13 cellular contexts compared by ENCODE assay signal in genomic region chr11:132785878-132786277, GRCh38.
A peak's percentile ranks its signal among the peaks of the same experiment; 100 is the strongest.
DNase-seq lines count a peak whose midpoint lies in the region; ATAC-seq lines count a peak whose summit lies in the region.
"Had no signal": no experiment of that assay in that cellular context is flagged by ENCODE, and none has a peak within 500 bp of the region (broad histone marks: within the 10 kb centered on the region; RNA-seq: fewer than 3 reads in every experiment).

No MANE protein-coding gene starts in this region.

- H3K4me3 ChIP-seq in H7 (ENCODE audit: insufficient read depth, low read depth, low read length), result no peak overlapping the region
- H3K4me3 ChIP-seq: BLaER1 treated with 17β-estradiol and CSF1 and Interleukin-3, amounts not matched to agents 10 nM and 100 nM had no signal

- H3K4me3 Mint-ChIP-seq in activated CD8-positive, alpha-beta T cell treated with anti-CD3 and anti-CD28 coated beads, Interleukin-2, amount 10 ng/mL, durations not matched to agents 7 days and 5 days, result no peak overlapping the region
- H3K4me3 Mint-ChIP-seq: B cell; CD8-positive, alpha-beta T cell had no signal

- no peaks in the 10 kb centered on the region for H3K36me3 ChIP-seq in H7 (replicated peaks; ENCODE audit: control insufficient read depth, insufficient read depth, low read length)
- H3K36me3 ChIP-seq: BLaER1 treated with 17β-estradiol and CSF1 and Interleukin-3, amounts not matched to agents 10 nM and 100 nM had no signal

- peak; percentile 46 for DNase-seq in H7
- peak; percentile 17 for DNase-seq in NCI-H748 treated with DMSO at 0.1 percent for 48 hours (lab: John Stamatoyannopoulos, UW)
- peak; percentile 20 for DNase-seq in iPS-NIHi11 (ENCODE audit: low spot score)
- DNase-seq in SW 1271 (lab: John Stamatoyannopoulos, UW), result no peak
- DNase-seq in stimulated activated CD4-positive, alpha-beta T cell treated with anti-CD3 and anti-CD28 coated beads, Interleukin-2, amount 100 ng/mL, for 24 hours, result no peak
- DNase-seq in activated CD8-positive, alpha-beta T cell treated with anti-CD3 and anti-CD28 coated beads, Interleukin-2, amount 10 ng/mL, durations not matched to agents 7 days and 5 days, result no peak
- DNase-seq: Calu3; CD8-positive, alpha-beta T cell; DMS79 treated with DMSO at 0.1 percent for 48 hours; GF-D8; HCEC 1CT had no signal

- no peaks in the 10 kb centered on the region for H3K9me3 Mint-ChIP-seq in activated CD8-positive, alpha-beta T cell treated with anti-CD3 and anti-CD28 coated beads, Interleukin-2, amount 10 ng/mL, durations not matched to agents 7 days and 5 days (ENCODE audit: insufficient read depth)
- H3K9me3 Mint-ChIP-seq: CD8-positive, alpha-beta T cell had no signal

- no peak overlapping the region for H3K27ac Mint-ChIP-seq in activated CD8-positive, alpha-beta T cell treated with anti-CD3 and anti-CD28 coated beads, Interleukin-2, amount 10 ng/mL, durations not matched to agents 7 days and 5 days
- H3K27ac Mint-ChIP-seq: B cell; CD8-positive, alpha-beta T cell had no signal

- CTCF ChIA-PET in activated CD8-positive, alpha-beta T cell treated with anti-CD3 and anti-CD28 coated beads, Interleukin-2, amount 10 ng/mL, durations not matched to agents 7 days and 5 days (lab: Charles Lee), result interaction anchor here (1.5 kb wide), 1 partner anchor 9 kb away, joined by 6 read pairs; no protein-coding TSS in a partner anchor

- H3K4me1 Mint-ChIP-seq in activated CD8-positive, alpha-beta T cell treated with anti-CD3 and anti-CD28 coated beads, Interleukin-2, amount 10 ng/mL, durations not matched to agents 7 days and 5 days (ENCODE audit: low read depth), result no peaks in the 10 kb centered on the region
- H3K4me1 Mint-ChIP-seq: B cell had no signal

- POLR2A ChIA-PET in activated CD8-positive, alpha-beta T cell treated with anti-CD3 and anti-CD28 coated beads, Interleukin-2, amount 10 ng/mL, durations not matched to agents 7 days and 5 days (lab: Charles Lee), result no interaction called here

- H3K27me3 Mint-ChIP-seq in activated CD8-positive, alpha-beta T cell treated with anti-CD3 and anti-CD28 coated beads, Interleukin-2, amount 10 ng/mL, durations not matched to agents 7 days and 5 days (ENCODE audit: low read depth), result no peaks in the 10 kb centered on the region
- H3K27me3 Mint-ChIP-seq: B cell had no signal

- no peaks in the 10 kb centered on the region for H3K36me3 Mint-ChIP-seq in activated CD8-positive, alpha-beta T cell treated with anti-CD3 and anti-CD28 coated beads, Interleukin-2, amount 10 ng/mL, durations not matched to agents 7 days and 5 days (ENCODE audit: low read depth)
- H3K36me3 Mint-ChIP-seq: CD8-positive, alpha-beta T cell had no signal

- no peaks in the 10 kb centered on the region for H3K27me3 ChIP-seq in H7 (ENCODE audit: control insufficient read depth, insufficient read depth, low read length)
- H3K27me3 ChIP-seq: BLaER1 treated with 17β-estradiol and CSF1 and Interleukin-3, amounts not matched to agents 10 nM and 100 nM had no signal

- ATAC-seq in activated CD8-positive, alpha-beta T cell treated with anti-CD3 and anti-CD28 coated beads, Interleukin-2, amount 10 ng/mL, durations not matched to agents 7 days and 5 days, result no peak
- ATAC-seq: CD8-positive, alpha-beta T cell had no signal

Comparison
In these comparisons a context has a peak if more than half of its experiments do, and no peak if none do; other contexts are left out.
1. DNase-seq: peak in H7 (single experiment), NCI-H748 treated with DMSO at 0.1 percent for 48 hours (single experiment) and iPS-NIHi11 (single experiment); none in SW 1271 (0 of 2), stimulated activated CD4-positive, alpha-beta T cell treated with anti-CD3 and anti-CD28 coated beads, Interleukin-2, amount 100 ng/mL, for 24 hours (0 of 2) and activated CD8-positive, alpha-beta T cell treated with anti-CD3 and anti-CD28 coated beads, Interleukin-2, amount 10 ng/mL, durations not matched to agents 7 days and 5 days (single experiment).